7 cellular contexts compared by ENCODE assay signal in the genomic region with DNA sequence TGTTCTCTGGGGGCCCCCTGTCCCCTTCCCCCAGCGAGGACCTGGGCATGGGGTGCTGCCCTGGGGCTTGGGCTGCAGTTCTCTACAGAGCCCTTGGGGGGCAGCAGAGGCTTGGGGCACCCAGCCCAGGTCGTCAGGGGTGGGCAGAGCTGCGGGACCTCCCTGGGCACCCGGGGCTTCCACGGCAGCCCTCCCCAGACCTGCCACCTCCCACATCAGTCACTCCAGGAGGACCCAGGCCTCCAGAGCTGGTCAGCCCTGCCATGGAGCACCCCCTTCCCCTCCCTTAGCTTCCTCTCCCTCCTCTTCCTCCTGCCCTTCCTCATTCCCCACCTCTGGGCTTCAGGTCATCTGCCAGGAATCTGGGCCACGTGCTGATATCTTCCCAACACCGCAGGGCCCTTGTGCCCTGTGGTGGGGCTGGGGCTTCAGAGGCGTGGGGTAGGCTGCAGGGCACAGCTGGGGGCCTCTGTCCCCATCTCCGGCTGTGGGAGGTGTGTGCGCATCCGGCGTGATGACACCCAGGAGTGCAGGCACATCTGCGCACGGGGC. TPM values are rescaled to one million over a fixed set of nuclear protein-coding genes. Genes with fewer than 3 reads are reported as not detected.
DNase-seq lines count a peak whose midpoint lies in the region; ATAC-seq and TF ChIP-seq lines count a peak whose summit lies in the region.

No MANE protein-coding gene starts in this region.

- peak; percentile 88 for DNase-seq in GM13976 (ENCODE audit: low spot score)
- peak; percentile 71 for DNase-seq in OCI-LY7 (ENCODE audit: low spot score)
- peak; percentile 48 for DNase-seq in activated effector memory CD4-positive, alpha-beta T cell treated with Interleukin-2 at 50 U/mL for 16 hours
- peak; percentile 74 for DNase-seq in glutamatergic neuron
- DNase-seq in stimulated activated CD4-positive, alpha-beta T cell treated with anti-CD3 and anti-CD28 coated beads, Interleukin-12 subunit alpha, Interleukin-12 subunit beta, amount 100 ng/mL, for 24 hours (ENCODE audit: low read depth in 2 of 2), result peak; percentile 38 to 54

- H2AFZ ChIP-seq in OCI-LY7 (ENCODE audit: low read length), result no peak overlapping the region

- no peaks in the 10 kb centered on the region for H3K36me3 ChIP-seq in OCI-LY7 (ENCODE audit: insufficient read depth, low read length)

- H3K27me3 Mint-ChIP-seq in glutamatergic neuron (ENCODE audit: unreplicated experiment), result peaks cover 3% of the 10 kb centered on the region

- no peaks in the 10 kb centered on the region for H3K9me3 ChIP-seq in OCI-LY7 (ENCODE audit: low read length)

- TF ChIP-seq POLR2A in GM18505 (IDR thresholded peaks at IDR 0.05; ENCODE audit: borderline replicate concordance, extremely low read depth, insufficient read depth, insufficient read length), result no peak

- H3K9me2 ChIP-seq in OCI-LY7 (ENCODE audit: insufficient read depth, low read length), result no peaks in the 10 kb centered on the region

- H3K9me3 Mint-ChIP-seq in glutamatergic neuron (ENCODE audit: unreplicated experiment), result peaks cover 5% of the 10 kb centered on the region

- ATAC-seq in GM18505 (IDR thresholded peaks at IDR 0.05; ENCODE audit: unreplicated experiment), result no peak
- no peak for ATAC-seq in GM19455 (IDR thresholded peaks at IDR 0.05; ENCODE audit: unreplicated experiment)

- no peak overlapping the region for H3K27ac Mint-ChIP-seq in glutamatergic neuron (ENCODE audit: unreplicated experiment)

- peak; percentile 89 for TF ChIP-seq CTCF in GM13976 (IDR thresholded peaks at IDR 0.05; ENCODE audit: borderline replicate concordance, control extremely low read depth, extremely low read depth, insufficient read depth, missing control alignments)
- peak; percentile 87 for TF ChIP-seq CTCF in OCI-LY7 (conservative IDR thresholded peaks at IDR 0.05; ENCODE audit: low read length)
- peak; percentile 84 for TF ChIP-seq CTCF in glutamatergic neuron (IDR thresholded peaks at IDR 0.05; ENCODE audit: partially characterized antibody, unreplicated experiment)

- no peaks in the 10 kb centered on the region for H4K20me1 ChIP-seq in OCI-LY7 (ENCODE audit: insufficient read depth, low read length)

- POLR2A ChIA-PET in OCI-LY7 (lab: Charles Lee), result no interaction called here

- no peak overlapping the region for H3K4me3 Mint-ChIP-seq in glutamatergic neuron (ENCODE audit: unreplicated experiment)

- H3K27ac ChIP-seq in OCI-LY7 (ENCODE audit: low read depth, low read length, poor library complexity, severe bottlenecking), result no peak overlapping the region

- H3K4me2 ChIP-seq in OCI-LY7 (ENCODE audit: low read length), result peak overlapping the region; percentile 87

- no TSS peak for BruUV-seq in OCI-LY7 (replicated peaks; lab: Mats Ljungman, UMichigan)

- peak overlapping the region; percentile 66 for H3K4me3 ChIP-seq in OCI-LY7 (ENCODE audit: low read depth, low read length, poor library complexity, severe bottlenecking)

- H3K36me3 Mint-ChIP-seq in glutamatergic neuron (ENCODE audit: unreplicated experiment), result no peaks in the 10 kb centered on the region

- intact Hi-C loops in OCI-LY7 (cut with micrococcal nuclease; ENCODE audit: unreplicated experiment), result loop anchor here (1.0 to 5.0 kb wide), 3 partner anchors 59 to 203 kb away; no protein-coding TSS in a partner anchor

- H3K79me2 ChIP-seq in OCI-LY7 (ENCODE audit: insufficient read depth, low read depth, low read length), result no peaks in the 10 kb centered on the region

- H3K4me1 Mint-ChIP-seq in glutamatergic neuron (ENCODE audit: low read depth, unreplicated experiment), result peaks cover 6% of the 10 kb centered on the region

- CTCF ChIA-PET in OCI-LY7 (lab: Charles Lee; ENCODE audit: unreplicated experiment), result interaction anchor here (1.0 kb wide), 1 partner anchor 203 kb away, joined by 3 read pairs; no protein-coding TSS in a partner anchor

- in situ Hi-C loops in GM13976 (cut with MboI; ENCODE audit: low sequenced_read_pairs, unreplicated experiment), result loop anchor here (10.0 kb wide), 1 partner anchor 206 kb away; no protein-coding TSS in a partner anchor

- H3K4me1 ChIP-seq in OCI-LY7 (ENCODE audit: insufficient read depth, low read length, poor library complexity, severe bottlenecking), result peaks cover 29% of the 10 kb centered on the region

RNA-seq across cellular contexts. Expression of a gene that starts 5.8 kb away (rescaled TPM):
- 8.9 and 12.1 TPM in 2 replicates for total RNA-seq in OCI-LY7 (2014; rRNA removed; shearing (Covaris generic))
- 8.0 and 9.4 TPM in 2 replicates for total RNA-seq in OCI-LY7 (2022)
- 82.5 TPM for total RNA-seq in glutamatergic neuron (ENCODE audit: unreplicated experiment)

RNA-seq across cellular contexts. Expression of a gene that starts 6.1 kb away (rescaled TPM):
- 206 and 224 TPM in 2 replicates for total RNA-seq in OCI-LY7 (2014; rRNA removed; shearing (Covaris generic))
- 64.5 and 88.3 TPM in 2 replicates for total RNA-seq in OCI-LY7 (2022)
- total RNA-seq in glutamatergic neuron (ENCODE audit: unreplicated experiment), result 106 TPM

RNA-seq across cellular contexts. Expression of a gene that starts 15.7 kb away (rescaled TPM):
- 0.28 TPM in 1 of 2 replicates, not detected in the other for total RNA-seq in OCI-LY7 (2014; rRNA removed; shearing (Covaris generic))
- total RNA-seq in OCI-LY7 (2022) (0.84 and 1.0 TPM in 2 replicates), glutamatergic neuron (ENCODE audit: unreplicated experiment) (346 TPM)

RNA-seq across cellular contexts. Expression of a gene that starts 20.7 kb away (rescaled TPM):
- total RNA-seq in OCI-LY7 (2014; rRNA removed; shearing (Covaris generic)), result 2.2 and 2.8 TPM in 2 replicates
- total RNA-seq in OCI-LY7 (2022) (20.1 and 21.0 TPM in 2 replicates), glutamatergic neuron (ENCODE audit: unreplicated experiment) (19.7 TPM)

RNA-seq across cellular contexts. Expression of a gene that starts 29.7 kb away (rescaled TPM):
- total RNA-seq in OCI-LY7 (2014; rRNA removed; shearing (Covaris generic)), result 15.1 and 19.8 TPM in 2 replicates
- total RNA-seq in OCI-LY7 (2022) (41.2 and 57.5 TPM in 2 replicates), glutamatergic neuron (ENCODE audit: unreplicated experiment) (32.3 TPM)

Comparison
In these comparisons a context has a peak if more than half of its experiments do, and no peak if none do; other contexts are left out.
1. RNA of a gene that starts 15.7 kb away (total RNA-seq): 346 TPM in glutamatergic neuron (single experiment); 0.28 to 1.0 TPM in OCI-LY7; every median in the first group is over 100 times any median in the second.
2. Peak in every context shown above with its lines, with median percentiles within 50 percentile points of each other: DNase-seq and CTCF ChIP-seq.